In genomic region chr2:68740184-68740914, GRCh38 we compare ENCODE assay signal across 9 cellular contexts. TPM values are rescaled to one million over a fixed set of nuclear protein-coding genes. Genes with fewer than 3 reads are reported as not detected.
DNase-seq lines count a peak whose midpoint lies in the region; ATAC-seq and TF ChIP-seq lines count a peak whose summit lies in the region.
"Had no signal": no experiment of that assay in that cellular context is flagged by ENCODE, and none has a peak within 500 bp of the region (broad histone marks: within the 10 kb centered on the region; RNA-seq: fewer than 3 reads in every experiment).

No MANE protein-coding gene starts in this region.

- no peaks in the 10 kb centered on the region for H3K9me3 Mint-ChIP-seq in HFFc6
- H3K9me3 Mint-ChIP-seq in osteocyte (ENCODE audit: unreplicated experiment): no peaks in the 10 kb centered on the region
- no peaks in the 10 kb centered on the region for H3K9me3 Mint-ChIP-seq in chondrocyte (ENCODE audit: low read depth)

- H3K4me1 Mint-ChIP-seq in HFFc6 (ENCODE audit: low read depth) (peaks cover 38% of the 10 kb centered on the region), osteocyte (ENCODE audit: unreplicated experiment) (no peaks in the 10 kb centered on the region), chondrocyte (ENCODE audit: low read depth) (no peaks in the 10 kb centered on the region)

- H3K36me3 Mint-ChIP-seq in HFFc6 (ENCODE audit: low read depth) (no peaks in the 10 kb centered on the region), osteocyte (ENCODE audit: unreplicated experiment) (no peaks in the 10 kb centered on the region), chondrocyte (ENCODE audit: low read depth) (no peaks in the 10 kb centered on the region)

- no peak for TF ChIP-seq CTCF in HFFc6 (IDR thresholded peaks at IDR 0.05)
- no peak for TF ChIP-seq CTCF in dorsolateral prefrontal cortex (IDR thresholded peaks at IDR 0.05 in 54 of 56, conservative IDR thresholded peaks at IDR 0.05 in 2 of 56; ENCODE audit: low read depth in 1 of 56, partially characterized antibody in 56 of 56)
- TF ChIP-seq CTCF in osteocyte (IDR thresholded peaks at IDR 0.05): no peak
- TF ChIP-seq CTCF in chondrocyte (IDR thresholded peaks at IDR 0.05): no peak

- H3K27ac ChIP-seq in dorsolateral prefrontal cortex: peak overlapping the region in 34 of 59 donors; percentile 4 to 80 (median 42)
- H3K27ac ChIP-seq: prostate gland had no signal

- H3K4me3 Mint-ChIP-seq in HFFc6: no peak overlapping the region
- no peak overlapping the region for H3K4me3 Mint-ChIP-seq in osteocyte (ENCODE audit: unreplicated experiment)
- H3K4me3 Mint-ChIP-seq in chondrocyte (ENCODE audit: unreplicated experiment): no peak overlapping the region

- H3K27ac Mint-ChIP-seq in HFFc6 (peak overlapping the region; percentile 6; the same call in 1 of the 2 replicates), osteocyte (ENCODE audit: unreplicated experiment) (no peak overlapping the region), chondrocyte (ENCODE audit: unreplicated experiment) (no peak overlapping the region)

- no peak overlapping the region for H3K4me3 ChIP-seq in dorsolateral prefrontal cortex
- H3K4me3 ChIP-seq: prostate gland had no signal

- H3K27me3 ChIP-seq in dorsolateral prefrontal cortex: no peaks in the 10 kb centered on the region

- no peak for ATAC-seq in GM18873 (IDR thresholded peaks at IDR 0.05; ENCODE audit: low FRiP score, unreplicated experiment)

- DNase-seq in HFFc6: no peak
- peak; percentile 19 for DNase-seq in RPMI7951 (ENCODE audit: low read depth)
- DNase-seq in dorsolateral prefrontal cortex: no peak
- DNase-seq in osteocyte (ENCODE audit: extremely low spot score, unreplicated experiment): peak; percentile 21
- DNase-seq in chondrocyte (ENCODE audit: low spot score): no peak
- DNase-seq in anterior cingulate cortex (lab: John Stamatoyannopoulos, UW): no peak
- DNase-seq: effector CD4-positive, alpha-beta T cell had no signal

- H3K27me3 Mint-ChIP-seq in HFFc6 (ENCODE audit: insufficient read depth) (peaks cover 17% of the 10 kb centered on the region), osteocyte (ENCODE audit: unreplicated experiment) (peaks cover 25% of the 10 kb centered on the region), chondrocyte (ENCODE audit: low read depth) (no peaks in the 10 kb centered on the region)

- intact Hi-C loops in dorsolateral prefrontal cortex (cut with DNase I): no loop called here

RNA-seq across cellular contexts. Expression of gene ARHGAP25, which starts 5.7 kb away (rescaled TPM):
- total RNA-seq in HFFc6 (2021; fragmentation: NEBNext Ultra II Directional; extraction: Animal tissue kit (Norgen Biotek cat#: 25700)): not detected
- total RNA-seq in RPMI7951 (2014; rRNA removed; shearing (Covaris generic)): 0.12 TPM in 1 of 2 replicates, not detected in the other
- total RNA-seq in dorsolateral prefrontal cortex (10 to 100 TPM in 20 of 120 experiments, 1 to 10 TPM in 100; 1.8 to 15.0 (median 7.5) TPM), osteocyte (0.42 and 0.43 TPM in 2 replicates), chondrocyte (0.31 to 0.50 TPM in 2 of 3 replicates, not detected in the other)

Comparison
In these comparisons a context has a peak if more than half of its experiments do, and no peak if none do; other contexts are left out.
1. DNase-seq: peak in RPMI7951 (single experiment) and osteocyte (single experiment); none in HFFc6 (single experiment), dorsolateral prefrontal cortex (0 of 10), chondrocyte (single experiment) and anterior cingulate cortex (0 of 58).